In genomic region chr5:97553829-97554452, GRCh38 we compare ENCODE assay signal across 20 cellular contexts.
DNase-seq lines count a peak whose midpoint lies in the region; ATAC-seq, FAIRE-seq and TF ChIP-seq lines count a peak whose summit lies in the region.
"Had no signal": no experiment of that assay in that cellular context is flagged by ENCODE, and none has a peak within 500 bp of the region (broad histone marks: within the 10 kb centered on the region; RNA-seq: fewer than 3 reads in every experiment).

No MANE protein-coding gene starts in this region.

- H3K36me3 Mint-ChIP-seq in astrocyte (ENCODE audit: low read depth, unreplicated experiment): no peaks in the 10 kb centered on the region
- no peaks in the 10 kb centered on the region for H3K36me3 Mint-ChIP-seq in stimulated activated memory B cell treated with anti-CD40 and anti-IgM and Interleukin-4, amounts not matched to agents 10 μg/mL and 1 μg/mL and 100 μg/mL, for 72 hours
- H3K36me3 Mint-ChIP-seq: CD4-positive, alpha-beta memory T cell had no signal

- TF ChIP-seq CTCF in astrocyte (IDR thresholded peaks at IDR 0.05; ENCODE audit: insufficient read depth, low read depth, low read length): no peak

- peaks cover 15% of the 10 kb centered on the region for H3K4me1 Mint-ChIP-seq in astrocyte (ENCODE audit: low read depth, unreplicated experiment)
- H3K4me1 Mint-ChIP-seq in stimulated activated memory B cell treated with anti-CD40 and anti-IgM and Interleukin-4, amounts not matched to agents 10 μg/mL and 1 μg/mL and 100 μg/mL, for 72 hours: no peaks in the 10 kb centered on the region
- H3K4me1 Mint-ChIP-seq: CD4-positive, alpha-beta memory T cell had no signal

- no peak overlapping the region for H3K27ac Mint-ChIP-seq in astrocyte (ENCODE audit: unreplicated experiment)
- H3K27ac Mint-ChIP-seq in stimulated activated memory B cell treated with anti-CD40 and anti-IgM and Interleukin-4, amounts not matched to agents 10 μg/mL and 1 μg/mL and 100 μg/mL, for 72 hours: no peak overlapping the region
- H3K27ac Mint-ChIP-seq: CD4-positive, alpha-beta memory T cell; T-helper 1 cell treated with Interleukin-12 subunit alpha and Interleukin-12 subunit beta and Interleukin-4 antibody, amounts not matched to agents 30 μg/mL and 1 μg/mL, for 36 hours had no signal

- H2AFZ ChIP-seq in astrocyte (ENCODE audit: low read depth, low read length): no peak overlapping the region

- no peak overlapping the region for H3K27ac ChIP-seq in astrocyte (ENCODE audit: low read depth, low read length)

- H3K4me3 Mint-ChIP-seq in astrocyte (ENCODE audit: unreplicated experiment): no peak overlapping the region
- no peak overlapping the region for H3K4me3 Mint-ChIP-seq in stimulated activated memory B cell treated with anti-CD40 and anti-IgM and Interleukin-4, amounts not matched to agents 10 μg/mL and 1 μg/mL and 100 μg/mL, for 72 hours
- H3K4me3 Mint-ChIP-seq: CD4-positive, alpha-beta memory T cell; T-helper 1 cell treated with Interleukin-12 subunit alpha and Interleukin-12 subunit beta and Interleukin-4 antibody, amounts not matched to agents 30 μg/mL and 1 μg/mL, for 36 hours had no signal

- H3K4me2 ChIP-seq in astrocyte (ENCODE audit: low read length): no peak overlapping the region

- DNase-seq in EL: peak; percentile 34
- peak; percentile 82 for DNase-seq in LHCN-M2 (ENCODE audit: low read depth)
- DNase-seq in astrocyte (ENCODE audit: low read depth): no peak
- peak; percentile 48 for DNase-seq in iris pigment epithelial cell (ENCODE audit: low read depth)
- DNase-seq in GM19238 (ENCODE audit: insufficient read length, low spot score): no peak
- DNase-seq in NCI-H345 treated with DMSO at 0.1 percent for 48 hours (lab: John Stamatoyannopoulos, UW; ENCODE audit: unreplicated experiment): no peak
- DNase-seq: CD4-positive, alpha-beta memory T cell; GDM1; H7; KG1; MG63; NCI-H1105; NCI-H1694 treated with DMSO at 0.1 percent for 48 hours; NCI-H345; NCI-H69; SHP77 treated with DMSO at 0.1 percent for 48 hours had no signal

- H3K9me3 Mint-ChIP-seq in astrocyte (ENCODE audit: unreplicated experiment): no peaks in the 10 kb centered on the region
- H3K9me3 Mint-ChIP-seq in stimulated activated memory B cell treated with anti-CD40 and anti-IgM and Interleukin-4, amounts not matched to agents 10 μg/mL and 1 μg/mL and 100 μg/mL, for 72 hours: no peaks in the 10 kb centered on the region
- H3K9me3 Mint-ChIP-seq: T-helper 1 cell treated with Interleukin-12 subunit alpha and Interleukin-12 subunit beta and Interleukin-4 antibody, amounts not matched to agents 30 μg/mL and 1 μg/mL, for 36 hours had no signal

- H3K4me1 ChIP-seq in astrocyte (ENCODE audit: insufficient read depth, low read length): peaks cover 8% of the 10 kb centered on the region

- no peaks in the 10 kb centered on the region for H4K20me1 ChIP-seq in astrocyte (ENCODE audit: insufficient read depth, low read length)

- no peak overlapping the region for H3K4me3 ChIP-seq in astrocyte (ENCODE audit: insufficient read depth, low read depth, low read length)
- H3K4me3 ChIP-seq: MG63 had no signal

- H3K79me2 ChIP-seq in astrocyte (ENCODE audit: insufficient read depth, low read length): no peaks in the 10 kb centered on the region

- H3K9me3 ChIP-seq in astrocyte (ENCODE audit: insufficient read depth, low read depth, low read length): no peaks in the 10 kb centered on the region
- H3K9me3 ChIP-seq: MG63 had no signal

- ATAC-seq in stimulated activated memory B cell treated with anti-CD40 and anti-IgM and Interleukin-4, amounts not matched to agents 10 μg/mL and 1 μg/mL and 100 μg/mL, for 72 hours: no peak
- no peak for ATAC-seq in GM18502 (IDR thresholded peaks at IDR 0.05; ENCODE audit: poor library complexity, unreplicated experiment)

- H3K9ac ChIP-seq in astrocyte (ENCODE audit: low read length): no peak overlapping the region

- H3K27me3 ChIP-seq in astrocyte (ENCODE audit: insufficient read depth, low read length): no peaks in the 10 kb centered on the region
- H3K27me3 ChIP-seq: MG63 had no signal

- H3K27me3 Mint-ChIP-seq in astrocyte (ENCODE audit: low read depth, unreplicated experiment): no peaks in the 10 kb centered on the region
- H3K27me3 Mint-ChIP-seq in stimulated activated memory B cell treated with anti-CD40 and anti-IgM and Interleukin-4, amounts not matched to agents 10 μg/mL and 1 μg/mL and 100 μg/mL, for 72 hours: no peaks in the 10 kb centered on the region
- H3K27me3 Mint-ChIP-seq: CD4-positive, alpha-beta memory T cell had no signal

- FAIRE-seq in astrocyte (lab: Jason Lieb, UNC): peak; percentile 45
- FAIRE-seq: GM12891 had no signal

- H3K36me3 ChIP-seq in astrocyte (ENCODE audit: insufficient read depth, low read length): no peaks in the 10 kb centered on the region
- H3K36me3 ChIP-seq: MG63 had no signal

Comparison
In these comparisons a context has a peak if more than half of its experiments do, and no peak if none do; other contexts are left out.
1. DNase-seq: peak in EL (single experiment), LHCN-M2 (single experiment) and iris pigment epithelial cell (single experiment); none in astrocyte (single experiment), GM19238 (single experiment) and NCI-H345 treated with DMSO at 0.1 percent for 48 hours (single experiment).